1 cellular context compared by ENCODE assay signal in the genomic region with DNA sequence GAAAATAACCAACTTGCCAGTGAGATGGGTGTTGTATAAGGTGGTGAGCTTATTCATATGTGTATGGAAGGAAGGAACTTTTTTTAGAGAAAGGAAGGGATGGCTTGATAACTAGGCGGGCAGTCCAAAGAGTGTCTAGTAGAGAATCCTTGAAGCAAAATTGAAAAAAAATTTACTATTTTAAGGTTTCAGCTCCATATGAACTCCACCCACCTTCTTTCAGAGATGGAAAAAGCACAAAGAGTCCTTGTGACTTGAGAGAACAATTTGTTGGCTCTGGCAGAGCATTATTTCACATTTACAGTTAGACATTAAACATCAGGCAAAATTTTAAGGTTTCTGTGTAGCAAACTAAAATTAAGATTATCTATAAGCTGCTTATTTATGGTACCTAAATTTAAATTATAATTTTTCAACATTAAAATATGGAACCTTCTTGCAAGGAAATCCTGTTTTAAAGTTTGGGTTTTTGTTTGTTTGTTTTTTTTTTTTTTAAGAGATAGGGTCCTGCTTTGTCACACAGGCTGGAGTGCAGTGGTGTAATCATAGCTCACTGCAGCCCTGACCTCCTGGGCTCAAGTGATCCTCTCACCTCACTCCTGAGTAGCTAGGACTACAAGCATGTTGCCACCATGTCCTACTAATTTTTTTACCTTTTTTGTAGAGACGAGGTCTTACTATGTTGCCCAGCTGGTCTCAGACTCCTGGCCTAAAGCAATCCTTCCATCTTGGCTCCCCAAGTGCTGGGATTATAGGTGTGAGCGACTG.
TF ChIP-seq lines count a peak whose summit lies in the region.

No MANE protein-coding gene starts in this region.

TF ChIP-seq in GM12878, 131 proteins besides CTCF, POLR2A, EP300 and RAD21:
- TF ChIP-seq, protein P1, sequence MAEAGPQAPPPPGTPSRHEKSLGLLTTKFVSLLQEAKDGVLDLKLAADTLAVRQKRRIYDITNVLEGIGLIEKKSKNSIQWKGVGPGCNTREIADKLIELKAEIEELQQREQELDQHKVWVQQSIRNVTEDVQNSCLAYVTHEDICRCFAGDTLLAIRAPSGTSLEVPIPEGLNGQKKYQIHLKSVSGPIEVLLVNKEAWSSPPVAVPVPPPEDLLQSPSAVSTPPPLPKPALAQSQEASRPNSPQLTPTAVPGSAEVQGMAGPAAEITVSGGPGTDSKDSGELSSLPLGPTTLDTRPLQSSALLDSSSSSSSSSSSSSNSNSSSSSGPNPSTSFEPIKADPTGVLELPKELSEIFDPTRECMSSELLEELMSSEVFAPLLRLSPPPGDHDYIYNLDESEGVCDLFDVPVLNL (IDR thresholded peaks at IDR 0.05; ENCODE audit: low read depth, low read length): no peak
- no peak for TF ChIP-seq ZSCAN29 (IDR thresholded peaks at IDR 0.05)
- no peak for TF ChIP-seq MYB (IDR thresholded peaks at IDR 0.05; ENCODE audit: borderline replicate concordance, low read depth, low read length)
- TF ChIP-seq CHD1 (IDR thresholded peaks at IDR 0.05; ENCODE audit: low read depth, low read length): no peak
- no peak for TF ChIP-seq MEF2A (IDR thresholded peaks at IDR 0.05; ENCODE audit: insufficient read depth, low read depth, low read length)
- no peak for TF ChIP-seq RBBP5 (conservative IDR thresholded peaks at IDR 0.05)
- no peak for TF ChIP-seq CEBPB (IDR thresholded peaks at IDR 0.05; ENCODE audit: borderline replicate concordance in 1 of 2, low read depth in 2 of 2, low read length in 2 of 2)
- no peak for TF ChIP-seq CBFB (IDR thresholded peaks at IDR 0.05; ENCODE audit: low read depth)
- TF ChIP-seq, protein P2, sequence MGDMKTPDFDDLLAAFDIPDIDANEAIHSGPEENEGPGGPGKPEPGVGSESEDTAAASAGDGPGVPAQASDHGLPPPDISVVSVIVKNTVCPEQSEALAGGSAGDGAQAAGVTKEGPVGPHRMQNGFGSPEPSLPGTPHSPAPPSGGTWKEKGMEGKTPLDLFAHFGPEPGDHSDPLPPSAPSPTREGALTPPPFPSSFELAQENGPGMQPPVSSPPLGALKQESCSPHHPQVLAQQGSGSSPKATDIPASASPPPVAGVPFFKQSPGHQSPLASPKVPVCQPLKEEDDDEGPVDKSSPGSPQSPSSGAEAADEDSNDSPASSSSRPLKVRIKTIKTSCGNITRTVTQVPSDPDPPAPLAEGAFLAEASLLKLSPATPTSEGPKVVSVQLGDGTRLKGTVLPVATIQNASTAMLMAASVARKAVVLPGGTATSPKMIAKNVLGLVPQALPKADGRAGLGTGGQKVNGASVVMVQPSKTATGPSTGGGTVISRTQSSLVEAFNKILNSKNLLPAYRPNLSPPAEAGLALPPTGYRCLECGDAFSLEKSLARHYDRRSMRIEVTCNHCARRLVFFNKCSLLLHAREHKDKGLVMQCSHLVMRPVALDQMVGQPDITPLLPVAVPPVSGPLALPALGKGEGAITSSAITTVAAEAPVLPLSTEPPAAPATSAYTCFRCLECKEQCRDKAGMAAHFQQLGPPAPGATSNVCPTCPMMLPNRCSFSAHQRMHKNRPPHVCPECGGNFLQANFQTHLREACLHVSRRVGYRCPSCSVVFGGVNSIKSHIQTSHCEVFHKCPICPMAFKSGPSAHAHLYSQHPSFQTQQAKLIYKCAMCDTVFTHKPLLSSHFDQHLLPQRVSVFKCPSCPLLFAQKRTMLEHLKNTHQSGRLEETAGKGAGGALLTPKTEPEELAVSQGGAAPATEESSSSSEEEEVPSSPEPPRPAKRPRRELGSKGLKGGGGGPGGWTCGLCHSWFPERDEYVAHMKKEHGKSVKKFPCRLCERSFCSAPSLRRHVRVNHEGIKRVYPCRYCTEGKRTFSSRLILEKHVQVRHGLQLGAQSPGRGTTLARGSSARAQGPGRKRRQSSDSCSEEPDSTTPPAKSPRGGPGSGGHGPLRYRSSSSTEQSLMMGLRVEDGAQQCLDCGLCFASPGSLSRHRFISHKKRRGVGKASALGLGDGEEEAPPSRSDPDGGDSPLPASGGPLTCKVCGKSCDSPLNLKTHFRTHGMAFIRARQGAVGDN (IDR thresholded peaks at IDR 0.05): no peak
- no peak for TF ChIP-seq IRF4 (IDR thresholded peaks at IDR 0.05; ENCODE audit: low read depth, low read length)
